ENCODE assay signal across 21 cellular contexts in the genomic region with DNA sequence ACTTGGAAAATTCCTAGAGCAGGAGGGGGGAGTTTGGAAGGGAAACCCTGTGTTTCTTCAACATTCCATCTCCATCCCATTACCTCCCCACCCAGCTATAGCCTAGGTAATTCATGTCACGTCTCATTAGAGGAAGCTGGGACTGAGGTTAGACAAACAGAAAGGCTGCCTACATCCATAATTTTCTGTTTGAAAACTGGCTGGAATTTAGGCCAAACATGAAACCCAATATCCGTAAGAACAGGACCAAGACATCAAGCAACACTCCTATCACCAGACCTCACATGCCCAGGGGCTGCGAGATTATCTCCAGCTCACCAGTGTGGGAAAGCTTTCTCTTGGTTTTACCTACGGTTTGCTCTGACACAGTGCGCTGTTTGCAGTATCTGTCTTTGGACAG.
DNase-seq lines count a peak whose midpoint lies in the region; ATAC-seq, FAIRE-seq and TF ChIP-seq lines count a peak whose summit lies in the region.
"Had no signal": no experiment of that assay in that cellular context is flagged by ENCODE, and none has a peak within 500 bp of the region (broad histone marks: within the 10 kb centered on the region; RNA-seq: fewer than 3 reads in every experiment).

No MANE protein-coding gene starts in this region.

- POLR2A ChIA-PET in PC-9 (lab: Charles Lee; ENCODE audit: unreplicated experiment), result no interaction called here

- WGBS in mesodermal cell (ENCODE audit: insufficient coverage in 2 of 2), 2 experiments, result 89 to 95% methylated on average over 5 of the region's 5 CpGs

- H3K9me3 ChIP-seq in mesodermal cell (ENCODE audit: control insufficient read depth, low read length) (no peaks in the 10 kb centered on the region), PC-9 (ENCODE audit: insufficient read depth, low read depth) (no peaks in the 10 kb centered on the region)
- H3K9me3 ChIP-seq: BE2C, Caco-2 had no signal

- H3K27me3 Mint-ChIP-seq in osteocyte (ENCODE audit: unreplicated experiment), result no peaks in the 10 kb centered on the region
- peaks cover 5% of the 10 kb centered on the region for H3K27me3 Mint-ChIP-seq in activated T-cell treated with anti-CD3 and anti-CD28 coated beads, Interleukin-2, amount 50 U/mL, for 4 hours (ENCODE audit: low read depth)

- TF ChIP-seq CTCF in osteocyte (IDR thresholded peaks at IDR 0.05) (no peak), PC-9 (conservative IDR thresholded peaks at IDR 0.05) (no peak)

- no peak overlapping the region for H2AFZ ChIP-seq in PC-9

- TF ChIP-seq POLR2A in GM12892 (IDR thresholded peaks at IDR 0.05; ENCODE audit: low read depth, low read length), result no peak

- H3K36me3 ChIP-seq in mesodermal cell (ENCODE audit: control insufficient read depth, insufficient read depth, low read length), result no peaks in the 10 kb centered on the region
- H3K36me3 ChIP-seq in PC-9 (ENCODE audit: low read depth), result no peaks in the 10 kb centered on the region
- H3K36me3 ChIP-seq: BE2C had no signal

- no peak overlapping the region for H3K4me3 Mint-ChIP-seq in osteocyte (ENCODE audit: unreplicated experiment)
- H3K4me3 Mint-ChIP-seq in activated T-cell treated with anti-CD3 and anti-CD28 coated beads, Interleukin-2, amount 50 U/mL, for 4 hours, result no peak overlapping the region
- H3K4me3 Mint-ChIP-seq: CD4-positive, CD25-positive, alpha-beta regulatory T cell; HFFc6; IgD-negative memory B cell had no signal

- peak overlapping the region; percentile 73 for H3K27ac Mint-ChIP-seq in osteocyte (ENCODE audit: unreplicated experiment)
- H3K27ac Mint-ChIP-seq: HFFc6 had no signal

- no peaks in the 10 kb centered on the region for H3K9me2 ChIP-seq in PC-9 (ENCODE audit: insufficient read depth)

- peaks cover 82% of the 10 kb centered on the region for H3K4me1 Mint-ChIP-seq in osteocyte (ENCODE audit: unreplicated experiment)
- peaks cover 30% of the 10 kb centered on the region for H3K4me1 Mint-ChIP-seq in activated T-cell treated with anti-CD3 and anti-CD28 coated beads, Interleukin-2, amount 50 U/mL, for 4 hours (ENCODE audit: low read depth)

- H3K27me3 ChIP-seq in PC-9 (ENCODE audit: insufficient read depth, low read depth), result no peaks in the 10 kb centered on the region

- H3K9me3 Mint-ChIP-seq in osteocyte (ENCODE audit: unreplicated experiment), result peaks cover 8% of the 10 kb centered on the region
- H3K9me3 Mint-ChIP-seq in activated T-cell treated with anti-CD3 and anti-CD28 coated beads, Interleukin-2, amount 50 U/mL, for 4 hours, result peaks cover 9% of the 10 kb centered on the region
- H3K9me3 Mint-ChIP-seq: HFFc6 had no signal

- H3K27ac ChIP-seq in mesodermal cell (ENCODE audit: low read depth, low read length, severe bottlenecking), result peak overlapping the region; percentile 41
- no peak overlapping the region for H3K27ac ChIP-seq in PC-9

- CTCF ChIA-PET in PC-9 (lab: Charles Lee), result interaction anchor here (0.5 to 0.6 kb wide), 2 partner anchors 19 to 401 kb away, joined by 3 to 4 read pairs; no protein-coding TSS in a partner anchor

- no peak overlapping the region for H3K4me3 ChIP-seq in mesodermal cell (ENCODE audit: extremely low read depth, insufficient read depth, low read length, poor library complexity, severe bottlenecking)
- no peak overlapping the region for H3K4me3 ChIP-seq in PC-9

- no peaks in the 10 kb centered on the region for H4K20me1 ChIP-seq in PC-9 (ENCODE audit: insufficient read depth)

- H3F3A ChIP-seq in PC-9 (ENCODE audit: insufficient read depth, low read depth), result no peaks in the 10 kb centered on the region

- H3K4me1 ChIP-seq in mesodermal cell (ENCODE audit: control insufficient read depth, insufficient read depth, low read length, poor library complexity, severe bottlenecking), result peaks cover 6% of the 10 kb centered on the region
- peaks cover 6% of the 10 kb centered on the region; the same call in 1 of the 2 replicates for H3K4me1 ChIP-seq in PC-9 (replicated peaks; ENCODE audit: insufficient read depth)
- H3K4me1 ChIP-seq: BE2C, Caco-2 had no signal

- BruUV-seq in PC-9 (replicated peaks; lab: Mats Ljungman, UMichigan), result no TSS peak

- DNase-seq in Daoy (ENCODE audit: low read depth) (peak; percentile 57), SK-N-DZ (ENCODE audit: low spot score) (peak; percentile 94), osteocyte (ENCODE audit: extremely low spot score, unreplicated experiment) (no peak), GM12892 (ENCODE audit: insufficient read length) (no peak), PC-9 (no peak)
- no peak for DNase-seq in activated T-cell treated with anti-CD3 and anti-CD28 coated beads, Interleukin-2, amount 50 U/mL, for 4 hours
- DNase-seq in stimulated activated CD4-positive, alpha-beta T cell treated with anti-CD3 and anti-CD28 coated beads, Interleukin-15, amount 100 ng/mL, for 24 hours, result no peak
- DNase-seq: 8988T; BE2C; C1 segment of cervical spinal cord; Caco-2; CD4-positive, CD25-positive, alpha-beta regulatory T cell; GF-D8; GOT3; H7; HFFc6 had no signal

- no peak overlapping the region for H3K4me2 ChIP-seq in PC-9

- intact Hi-C loops in PC-9 (cut with micrococcal nuclease; ENCODE audit: unreplicated experiment), result no loop called here

- no peak for ATAC-seq in activated T-cell treated with anti-CD3 and anti-CD28 coated beads, Interleukin-2, amount 50 U/mL, for 4 hours
- ATAC-seq: HCT116 had no signal

- no peaks in the 10 kb centered on the region for H3K79me2 ChIP-seq in PC-9 (ENCODE audit: low read depth)

- peaks cover 34% of the 10 kb centered on the region for H3K36me3 Mint-ChIP-seq in osteocyte (ENCODE audit: unreplicated experiment)
- peaks cover 5% of the 10 kb centered on the region for H3K36me3 Mint-ChIP-seq in activated T-cell treated with anti-CD3 and anti-CD28 coated beads, Interleukin-2, amount 50 U/mL, for 4 hours (ENCODE audit: insufficient read depth)

- no peak for FAIRE-seq in GM12892 (lab: Jason Lieb, UNC)
- FAIRE-seq: D721Med, HTR-8/SVneo had no signal

Comparison
In these comparisons a context has a peak if more than half of its experiments do, and no peak if none do; other contexts are left out.
1. DNase-seq: peak in Daoy (single experiment) and SK-N-DZ (single experiment); none in osteocyte (single experiment), activated T-cell treated with anti-CD3 and anti-CD28 coated beads, Interleukin-2, amount 50 U/mL, for 4 hours (single experiment), GM12892 (single experiment), PC-9 (0 of 2) and stimulated activated CD4-positive, alpha-beta T cell treated with anti-CD3 and anti-CD28 coated beads, Interleukin-15, amount 100 ng/mL, for 24 hours (single experiment).